In the genomic region with DNA sequence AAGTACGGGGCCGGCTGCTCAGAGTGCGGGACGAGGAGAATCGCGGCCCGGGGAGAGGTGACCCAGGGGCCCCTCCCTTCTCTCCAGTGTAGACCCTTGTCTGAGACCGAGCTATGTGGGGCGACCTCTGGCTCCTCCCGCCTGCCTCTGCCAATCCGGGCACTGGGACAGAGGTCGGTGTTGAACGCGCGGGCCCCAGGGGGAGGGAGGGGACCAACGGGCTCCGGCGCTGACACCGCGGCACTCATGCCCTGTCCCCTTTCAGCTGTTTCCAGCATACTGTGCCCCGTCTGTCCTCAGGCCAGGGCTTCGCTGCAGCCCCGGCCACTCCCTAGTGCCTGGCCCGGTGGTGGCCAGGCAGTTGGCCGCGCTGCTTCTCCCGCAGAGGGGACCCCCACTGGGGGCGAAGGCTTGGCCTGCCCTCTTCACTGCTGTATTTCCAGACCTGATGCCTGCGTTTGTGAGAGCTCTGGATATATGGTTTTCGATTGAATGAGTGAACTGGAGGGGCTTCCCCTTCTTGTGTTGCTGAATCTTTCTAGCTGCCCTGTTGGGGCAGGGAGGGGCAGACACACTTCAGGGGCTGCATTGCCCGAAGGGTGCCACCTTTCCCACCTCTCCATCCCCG, we compare ENCODE assay signal across 8 cellular contexts. TPM values are rescaled to one million over a fixed set of nuclear protein-coding genes. Genes with fewer than 3 reads are reported as not detected.
DNase-seq lines count a peak whose midpoint lies in the region; ATAC-seq and TF ChIP-seq lines count a peak whose summit lies in the region.

No MANE protein-coding gene starts in this region.

- H3K4me3 Mint-ChIP-seq in activated naive CD8-positive, alpha-beta T cell treated with anti-CD3 and anti-CD28 coated beads, Interleukin-2, amount 10 ng/mL, durations not matched to agents 7 days and 5 days = peak overlapping the region; percentile 100
- H3K4me3 Mint-ChIP-seq in progenitor cell of endocrine pancreas (ENCODE audit: low read depth) = peak overlapping the region; percentile 91

- H3K27me3 Mint-ChIP-seq in activated naive CD8-positive, alpha-beta T cell treated with anti-CD3 and anti-CD28 coated beads, Interleukin-2, amount 10 ng/mL, durations not matched to agents 7 days and 5 days = no peaks in the 10 kb centered on the region
- H3K27me3 Mint-ChIP-seq in progenitor cell of endocrine pancreas = no peaks in the 10 kb centered on the region

- H3K4me1 ChIP-seq in heart right ventricle = peaks cover 9 to 63% (median 48%) of the 10 kb centered on the region in 9 donors

- H3K36me3 ChIP-seq in heart right ventricle = peaks cover 0 to 47% (median 36%) of the 10 kb centered on the region in 9 donors

- POLR2A ChIA-PET in activated naive CD8-positive, alpha-beta T cell treated with anti-CD3 and anti-CD28 coated beads, Interleukin-2, amount 10 ng/mL, durations not matched to agents 7 days and 5 days (lab: Charles Lee) = interaction anchor here (1.2 to 2.5 kb wide), 9 partner anchors 10 to 865 kb away, joined by 4 to 25 read pairs (median 6); no protein-coding TSS in a partner anchor

- peak overlapping the region; percentile 35 to 96 (median 91) for H3K27ac ChIP-seq in heart right ventricle

- no peaks in the 10 kb centered on the region for H3K27me3 ChIP-seq in heart right ventricle

- H3K9me3 Mint-ChIP-seq in activated naive CD8-positive, alpha-beta T cell treated with anti-CD3 and anti-CD28 coated beads, Interleukin-2, amount 10 ng/mL, durations not matched to agents 7 days and 5 days = no peaks in the 10 kb centered on the region
- peaks cover under 1% of the 10 kb centered on the region for H3K9me3 Mint-ChIP-seq in progenitor cell of endocrine pancreas (ENCODE audit: low read depth)

- H3K4me1 Mint-ChIP-seq in activated naive CD8-positive, alpha-beta T cell treated with anti-CD3 and anti-CD28 coated beads, Interleukin-2, amount 10 ng/mL, durations not matched to agents 7 days and 5 days = peaks cover 26% of the 10 kb centered on the region
- H3K4me1 Mint-ChIP-seq in progenitor cell of endocrine pancreas (ENCODE audit: low read depth) = peaks cover 24% of the 10 kb centered on the region

- peaks cover 29% of the 10 kb centered on the region for H3K36me3 Mint-ChIP-seq in activated naive CD8-positive, alpha-beta T cell treated with anti-CD3 and anti-CD28 coated beads, Interleukin-2, amount 10 ng/mL, durations not matched to agents 7 days and 5 days
- H3K36me3 Mint-ChIP-seq in progenitor cell of endocrine pancreas (ENCODE audit: insufficient read depth) = peaks cover 25% of the 10 kb centered on the region

- peak; percentile 25 for DNase-seq in A172 (ENCODE audit: low spot score)
- DNase-seq in RKO (ENCODE audit: low spot score) = peak; percentile 42
- peak; percentile 62 for DNase-seq in activated naive CD8-positive, alpha-beta T cell treated with anti-CD3 and anti-CD28 coated beads, Interleukin-2, amount 10 ng/mL, durations not matched to agents 7 days and 5 days
- peak; percentile 73 to 75 for DNase-seq in heart right ventricle
- DNase-seq in progenitor cell of endocrine pancreas (ENCODE audit: low spot score, unreplicated experiment) = peak; percentile 41
- no peak for DNase-seq in DMS114 treated with DMSO at 0.1 percent for 48 hours (lab: John Stamatoyannopoulos, UW; ENCODE audit: unreplicated experiment)

- no peaks in the 10 kb centered on the region for H3K9me3 ChIP-seq in heart right ventricle

- 7 to 8% methylated on average over 27 to 32 of the region's 32 CpGs for WGBS in heart right ventricle, 2 donors

- H3K27ac Mint-ChIP-seq in activated naive CD8-positive, alpha-beta T cell treated with anti-CD3 and anti-CD28 coated beads, Interleukin-2, amount 10 ng/mL, durations not matched to agents 7 days and 5 days = peak overlapping the region; percentile 96
- H3K27ac Mint-ChIP-seq in progenitor cell of endocrine pancreas = peak overlapping the region; percentile 97

- H3K4me3 ChIP-seq in heart right ventricle = peak overlapping the region; percentile 43 to 93 (median 72)

- TF ChIP-seq CTCF in heart right ventricle (IDR thresholded peaks at IDR 0.05) (peak in 1 of 9 donors; percentile 10), progenitor cell of endocrine pancreas (IDR thresholded peaks at IDR 0.05; ENCODE audit: unreplicated experiment) (no peak)

- ATAC-seq in GM18508 (IDR thresholded peaks at IDR 0.05; ENCODE audit: insufficient read depth, unreplicated experiment) (peak; percentile 27), HG03064 (IDR thresholded peaks at IDR 0.05; ENCODE audit: low read depth, unreplicated experiment) (peak; percentile 37), heart right ventricle (peak; percentile 39 to 78 (median 70))
- peak; percentile 37 for ATAC-seq in activated naive CD8-positive, alpha-beta T cell treated with anti-CD3 and anti-CD28 coated beads, Interleukin-2, amount 10 ng/mL, durations not matched to agents 7 days and 5 days (ENCODE audit: low read depth)

- intact Hi-C loops in heart right ventricle (cut with DNase I) = loop anchor here in 5 of 10 donors (1.0 to 10.0 kb wide), 5 partner anchors 20 to 55 kb away; no protein-coding TSS in a partner anchor

RNA-seq across cellular contexts. Expression of a gene that starts 0.8 kb away (rescaled TPM):
- 226 and 257 TPM in 2 replicates for total RNA-seq in A172 (2014; rRNA removed; shearing (Covaris generic))
- total RNA-seq in activated naive CD8-positive, alpha-beta T cell treated with anti-CD3 and anti-CD28 coated beads, Interleukin-2, amount 10 ng/mL, durations not matched to agents 7 days and 5 days = 100 to 1,000 TPM; 141 to 147 TPM
- total RNA-seq in heart right ventricle = 100 to 1,000 TPM; 195 to 383 (median 253) TPM
- polyA plus RNA-seq in heart right ventricle = 100 to 1,000 TPM; 473 to 502 TPM
- 144 and 156 TPM in 2 replicates for total RNA-seq in progenitor cell of endocrine pancreas

RNA-seq across cellular contexts. Expression of a gene that starts 1.0 kb away (rescaled TPM):
- total RNA-seq in A172 (2014; rRNA removed; shearing (Covaris generic)) = 25.6 and 34.5 TPM in 2 replicates
- 1 to 10 TPM; 6.4 to 7.5 TPM for total RNA-seq in activated naive CD8-positive, alpha-beta T cell treated with anti-CD3 and anti-CD28 coated beads, Interleukin-2, amount 10 ng/mL, durations not matched to agents 7 days and 5 days
- total RNA-seq in heart right ventricle = 1 to 10 TPM; 5.1 to 9.9 (median 8.2) TPM
- 10 to 100 TPM; 11.9 to 12.2 TPM for polyA plus RNA-seq in heart right ventricle
- 8.4 and 10.9 TPM in 2 replicates for total RNA-seq in progenitor cell of endocrine pancreas
